Comparison of ENCODE assay signal across 3 cellular contexts in the genomic region with DNA sequence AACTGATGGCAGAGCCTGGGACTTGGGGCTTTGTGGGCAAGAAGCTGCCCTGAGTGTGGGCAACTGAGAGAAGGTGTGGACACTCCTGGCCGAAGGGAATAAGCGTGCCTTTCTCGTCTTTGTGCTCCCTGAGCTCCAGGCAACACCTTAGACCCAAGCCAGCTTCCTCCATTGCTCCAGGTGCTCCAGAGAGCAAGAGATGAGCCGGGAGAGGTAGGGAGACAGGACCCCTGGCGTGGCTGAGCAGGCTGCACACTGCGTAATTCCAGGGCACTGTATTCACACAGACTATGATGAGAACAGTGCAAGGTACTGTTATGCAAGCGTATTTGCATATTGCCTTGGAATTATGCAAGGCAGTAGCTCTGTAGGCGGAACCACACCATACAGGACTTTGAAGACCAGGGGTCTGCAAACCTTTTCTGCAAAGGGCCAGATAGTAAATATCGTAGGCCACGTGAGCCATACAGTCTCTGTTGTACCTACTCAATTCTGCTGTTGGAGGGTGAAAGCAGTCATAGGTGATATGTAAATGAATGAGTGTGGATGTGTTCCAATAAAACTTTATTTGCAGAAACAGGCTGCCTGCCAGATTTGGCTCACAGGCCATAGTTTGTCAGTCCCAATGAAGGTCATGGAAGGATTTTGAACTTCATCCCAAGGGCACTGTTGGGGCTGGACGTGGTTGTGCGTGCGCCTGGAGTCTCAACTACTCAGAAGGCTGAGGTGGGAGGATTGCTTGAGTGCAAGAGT.
TF ChIP-seq lines count a peak whose summit lies in the region.

No MANE protein-coding gene starts in this region.

TF ChIP-seq in GM12891, 5 proteins besides CTCF, POLR2A, EP300 and RAD21:
- TF ChIP-seq POU2F2 (IDR thresholded peaks at IDR 0.05; ENCODE audit: low read depth, low read length), result peak; percentile 85
- TF ChIP-seq SPI1 (IDR thresholded peaks at IDR 0.05; ENCODE audit: low read depth, low read length), result no peak

TF ChIP-seq in HepG2, 621 proteins besides CTCF, POLR2A, EP300 and RAD21 (continues in another document):
- TF ChIP-seq ZBTB40 (IDR thresholded peaks at IDR 0.05) (peak; percentile 96), ZBTB40 (CRISPR knock-in tag; IDR thresholded peaks at IDR 0.05) (peak; percentile 100), ELF1 (CRISPR knock-in tag; IDR thresholded peaks at IDR 0.05) (no peak), NFATC3 (CRISPR knock-in tag; IDR thresholded peaks at IDR 0.05) (no peak), FOXO4 (CRISPR knock-in tag; conservative IDR thresholded peaks at IDR 0.05) (0 out of 2 replicates have a peak, but pooled peaks have one; percentile 14), NR2C2 (CRISPR knock-in tag; IDR thresholded peaks at IDR 0.05; ENCODE audit: borderline replicate concordance) (0 out of 2 replicates have a peak, but pooled peaks have one; percentile 11), GLMP (CRISPR knock-in tag; IDR thresholded peaks at IDR 0.05; ENCODE audit: borderline replicate concordance) (no peak), KLF16 (CRISPR knock-in tag; IDR thresholded peaks at IDR 0.05) (no peak), CEBPG (CRISPR knock-in tag; IDR thresholded peaks at IDR 0.05) (peak; percentile 84), ZNF335 (CRISPR knock-in tag; IDR thresholded peaks at IDR 0.05) (no peak)

TF ChIP-seq in SK-N-SH, 30 proteins besides CTCF, POLR2A, EP300 and RAD21:
- no peak for TF ChIP-seq FOSL2 (IDR thresholded peaks at IDR 0.05; ENCODE audit: borderline replicate concordance, low read depth)
- TF ChIP-seq NRF1 (IDR thresholded peaks at IDR 0.05; ENCODE audit: low read depth, low read length), result no peak
- TF ChIP-seq EZH2phosphoT487 (IDR thresholded peaks at IDR 0.05; ENCODE audit: borderline replicate concordance, low read depth), result no peak
- TF ChIP-seq TCF12 (IDR thresholded peaks at IDR 0.05), result no peak
- TF ChIP-seq, protein P1, sequence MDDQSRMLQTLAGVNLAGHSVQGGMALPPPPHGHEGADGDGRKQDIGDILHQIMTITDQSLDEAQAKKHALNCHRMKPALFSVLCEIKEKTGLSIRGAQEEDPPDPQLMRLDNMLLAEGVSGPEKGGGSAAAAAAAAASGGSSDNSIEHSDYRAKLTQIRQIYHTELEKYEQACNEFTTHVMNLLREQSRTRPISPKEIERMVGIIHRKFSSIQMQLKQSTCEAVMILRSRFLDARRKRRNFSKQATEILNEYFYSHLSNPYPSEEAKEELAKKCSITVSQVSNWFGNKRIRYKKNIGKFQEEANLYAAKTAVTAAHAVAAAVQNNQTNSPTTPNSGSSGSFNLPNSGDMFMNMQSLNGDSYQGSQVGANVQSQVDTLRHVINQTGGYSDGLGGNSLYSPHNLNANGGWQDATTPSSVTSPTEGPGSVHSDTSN (IDR thresholded peaks at IDR 0.05), result no peak
- TF ChIP-seq ZBTB33 (IDR thresholded peaks at IDR 0.05; ENCODE audit: borderline replicate concordance, low read depth), result no peak
- TF ChIP-seq RFX5 (IDR thresholded peaks at IDR 0.05; ENCODE audit: low read length), result no peak
- no peak for TF ChIP-seq NFIC (IDR thresholded peaks at IDR 0.05; ENCODE audit: borderline replicate concordance)
- TF ChIP-seq CHD2 (IDR thresholded peaks at IDR 0.05; ENCODE audit: low read length, partially characterized antibody), result no peak
- TF ChIP-seq, protein P2, sequence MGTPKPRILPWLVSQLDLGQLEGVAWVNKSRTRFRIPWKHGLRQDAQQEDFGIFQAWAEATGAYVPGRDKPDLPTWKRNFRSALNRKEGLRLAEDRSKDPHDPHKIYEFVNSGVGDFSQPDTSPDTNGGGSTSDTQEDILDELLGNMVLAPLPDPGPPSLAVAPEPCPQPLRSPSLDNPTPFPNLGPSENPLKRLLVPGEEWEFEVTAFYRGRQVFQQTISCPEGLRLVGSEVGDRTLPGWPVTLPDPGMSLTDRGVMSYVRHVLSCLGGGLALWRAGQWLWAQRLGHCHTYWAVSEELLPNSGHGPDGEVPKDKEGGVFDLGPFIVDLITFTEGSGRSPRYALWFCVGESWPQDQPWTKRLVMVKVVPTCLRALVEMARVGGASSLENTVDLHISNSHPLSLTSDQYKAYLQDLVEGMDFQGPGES (IDR thresholded peaks at IDR 0.05; ENCODE audit: low read depth, low read length), result no peak
- TF ChIP-seq MEF2A (IDR thresholded peaks at IDR 0.05; ENCODE audit: borderline replicate concordance, low read depth), result no peak
- TF ChIP-seq TEAD4 (IDR thresholded peaks at IDR 0.05; ENCODE audit: borderline replicate concordance, insufficient read depth), result no peak
- TF ChIP-seq, protein P3, sequence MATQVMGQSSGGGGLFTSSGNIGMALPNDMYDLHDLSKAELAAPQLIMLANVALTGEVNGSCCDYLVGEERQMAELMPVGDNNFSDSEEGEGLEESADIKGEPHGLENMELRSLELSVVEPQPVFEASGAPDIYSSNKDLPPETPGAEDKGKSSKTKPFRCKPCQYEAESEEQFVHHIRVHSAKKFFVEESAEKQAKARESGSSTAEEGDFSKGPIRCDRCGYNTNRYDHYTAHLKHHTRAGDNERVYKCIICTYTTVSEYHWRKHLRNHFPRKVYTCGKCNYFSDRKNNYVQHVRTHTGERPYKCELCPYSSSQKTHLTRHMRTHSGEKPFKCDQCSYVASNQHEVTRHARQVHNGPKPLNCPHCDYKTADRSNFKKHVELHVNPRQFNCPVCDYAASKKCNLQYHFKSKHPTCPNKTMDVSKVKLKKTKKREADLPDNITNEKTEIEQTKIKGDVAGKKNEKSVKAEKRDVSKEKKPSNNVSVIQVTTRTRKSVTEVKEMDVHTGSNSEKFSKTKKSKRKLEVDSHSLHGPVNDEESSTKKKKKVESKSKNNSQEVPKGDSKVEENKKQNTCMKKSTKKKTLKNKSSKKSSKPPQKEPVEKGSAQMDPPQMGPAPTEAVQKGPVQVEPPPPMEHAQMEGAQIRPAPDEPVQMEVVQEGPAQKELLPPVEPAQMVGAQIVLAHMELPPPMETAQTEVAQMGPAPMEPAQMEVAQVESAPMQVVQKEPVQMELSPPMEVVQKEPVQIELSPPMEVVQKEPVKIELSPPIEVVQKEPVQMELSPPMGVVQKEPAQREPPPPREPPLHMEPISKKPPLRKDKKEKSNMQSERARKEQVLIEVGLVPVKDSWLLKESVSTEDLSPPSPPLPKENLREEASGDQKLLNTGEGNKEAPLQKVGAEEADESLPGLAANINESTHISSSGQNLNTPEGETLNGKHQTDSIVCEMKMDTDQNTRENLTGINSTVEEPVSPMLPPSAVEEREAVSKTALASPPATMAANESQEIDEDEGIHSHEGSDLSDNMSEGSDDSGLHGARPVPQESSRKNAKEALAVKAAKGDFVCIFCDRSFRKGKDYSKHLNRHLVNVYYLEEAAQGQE (IDR thresholded peaks at IDR 0.05; ENCODE audit: low read depth, low read length), result no peak
- no peak for TF ChIP-seq GABPA (IDR thresholded peaks at IDR 0.05; ENCODE audit: low read depth)
- TF ChIP-seq FOXM1 (IDR thresholded peaks at IDR 0.05; ENCODE audit: low read depth), result no peak
- no peak for TF ChIP-seq POLR2AphosphoS5 (IDR thresholded peaks at IDR 0.05; ENCODE audit: low read depth, low read length)
- TF ChIP-seq YY1 (IDR thresholded peaks at IDR 0.05; ENCODE audit: low read depth), result no peak
- no peak for TF ChIP-seq FOXJ3 (CRISPR knock-in tag; IDR thresholded peaks at IDR 0.05)
- TF ChIP-seq, protein P4, sequence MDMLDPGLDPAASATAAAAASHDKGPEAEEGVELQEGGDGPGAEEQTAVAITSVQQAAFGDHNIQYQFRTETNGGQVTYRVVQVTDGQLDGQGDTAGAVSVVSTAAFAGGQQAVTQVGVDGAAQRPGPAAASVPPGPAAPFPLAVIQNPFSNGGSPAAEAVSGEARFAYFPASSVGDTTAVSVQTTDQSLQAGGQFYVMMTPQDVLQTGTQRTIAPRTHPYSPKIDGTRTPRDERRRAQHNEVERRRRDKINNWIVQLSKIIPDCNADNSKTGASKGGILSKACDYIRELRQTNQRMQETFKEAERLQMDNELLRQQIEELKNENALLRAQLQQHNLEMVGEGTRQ (IDR thresholded peaks at IDR 0.05; ENCODE audit: borderline replicate concordance, low read depth, low read length), result no peak
TF ChIP-seq in SK-N-SH: peak in this region for 0.
